In the genomic region with DNA sequence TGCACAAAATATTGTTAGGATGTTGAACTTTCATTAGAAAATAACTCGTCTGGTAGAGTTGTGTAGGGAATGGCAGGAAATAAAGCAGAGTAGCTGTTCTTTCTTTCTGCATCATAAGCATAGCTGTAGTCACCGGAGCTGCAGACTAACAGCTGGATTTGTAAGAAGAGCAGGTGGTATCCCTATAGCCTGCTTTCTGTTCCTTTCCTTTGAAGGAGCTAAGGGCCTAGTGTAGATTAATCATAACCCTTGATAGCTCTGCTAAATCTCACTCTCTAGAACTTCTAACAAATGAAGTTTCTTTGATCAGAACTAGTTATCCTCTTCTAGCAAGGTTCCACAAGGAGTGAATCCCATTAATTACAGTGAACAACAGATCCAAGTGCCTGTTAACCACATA, we compare ENCODE assay signal across 19 cellular contexts. TPM values are rescaled to one million over a fixed set of nuclear protein-coding genes. Genes with fewer than 3 reads are reported as not detected.
DNase-seq lines count a peak whose midpoint lies in the region; ATAC-seq and TF ChIP-seq lines count a peak whose summit lies in the region.
"Had no signal": no experiment of that assay in that cellular context is flagged by ENCODE, and none has a peak within 500 bp of the region (broad histone marks: within the 10 kb centered on the region; RNA-seq: fewer than 3 reads in every experiment).

No MANE protein-coding gene starts in this region.

- no peak overlapping the region for H3K23ac ChIP-seq in neuronal stem cell (ENCODE audit: low read depth, low read length, poor library complexity)

- no peak overlapping the region for H2AFZ ChIP-seq in neuronal stem cell (ENCODE audit: low read length)

- H3K4me1 ChIP-seq in neuronal stem cell (ENCODE audit: control insufficient read depth in 2 of 2, insufficient read depth in 1 of 2, low read depth in 1 of 2, low read length in 2 of 2): peaks cover 11 to 21% of the 10 kb centered on the region in 2 donors

- no peak overlapping the region for H3K4me3 Mint-ChIP-seq in HFFc6
- H3K4me3 Mint-ChIP-seq: CD8-positive, alpha-beta T cell; effector memory CD8-positive, alpha-beta T cell had no signal

- no CpG with 5 or more reads among the region's 2 CpGs for WGBS in neuronal stem cell (ENCODE audit: extremely low coverage in 2 of 2, insufficient read length in 2 of 2, insufficient replicate concordance in 1 of 2), 2 donors

- no peak overlapping the region for H3K27ac ChIP-seq in coronary artery
- peak overlapping the region; percentile 34 for H3K27ac ChIP-seq in neuronal stem cell (replicated peaks; ENCODE audit: low read length)
- H3K27ac ChIP-seq: cardiac muscle cell, heart right ventricle, RWPE1, spleen had no signal

- peaks cover 0 to 28% (median 2%) of the 10 kb centered on the region in 3 experiments for H3K27me3 ChIP-seq in neuronal stem cell (ENCODE audit: control insufficient read depth in 3 of 3, insufficient read depth in 3 of 3, low read depth in 1 of 3, low read length in 3 of 3)

- no peaks in the 10 kb centered on the region for H3K9me3 ChIP-seq in neuronal stem cell (replicated peaks in 1 of 2; ENCODE audit: control insufficient read depth in 2 of 2, insufficient read depth in 1 of 2, low read depth in 1 of 2, low read length in 2 of 2)
- H3K9me3 ChIP-seq: heart right ventricle, mucosa of descending colon, spleen had no signal

- no peak overlapping the region for H2BK15ac ChIP-seq in neuronal stem cell (ENCODE audit: low read length)

- peak overlapping the region; percentile 12 for H3K4me2 ChIP-seq in neuronal stem cell (ENCODE audit: insufficient read depth, low read length, poor library complexity, severe bottlenecking)

- peaks cover 28% of the 10 kb centered on the region for H3K4me1 Mint-ChIP-seq in HFFc6 (ENCODE audit: low read depth)

- no peak overlapping the region for H2BK12ac ChIP-seq in neuronal stem cell (ENCODE audit: low read length)

- no peaks in the 10 kb centered on the region for H3K79me1 ChIP-seq in neuronal stem cell (ENCODE audit: low read depth, low read length)

- no peak overlapping the region for H2AK5ac ChIP-seq in neuronal stem cell (ENCODE audit: low read depth, low read length)

- no peak overlapping the region for H4K91ac ChIP-seq in neuronal stem cell (ENCODE audit: low read depth, low read length, poor library complexity)

- no peak overlapping the region for H2BK5ac ChIP-seq in neuronal stem cell (ENCODE audit: low read length)

- ATAC-seq in HG03045 (IDR thresholded peaks at IDR 0.05; ENCODE audit: unreplicated experiment): no peak
- ATAC-seq: activated naive CD4-positive, alpha-beta T cell treated with anti-CD3 and anti-CD28 coated beads, Interleukin-2, amount 50 U/mL, for 72 hours; CD8-positive, alpha-beta T cell; effector memory CD8-positive, alpha-beta T cell; heart right ventricle; mucosa of descending colon had no signal

- no peak overlapping the region for H3K27ac Mint-ChIP-seq in HFFc6
- H3K27ac Mint-ChIP-seq: activated naive CD4-positive, alpha-beta T cell treated with anti-CD3 and anti-CD28 coated beads, Interleukin-2, amount 50 U/mL, for 72 hours; CD8-positive, alpha-beta T cell; effector memory CD8-positive, alpha-beta T cell had no signal

- DNase-seq in NCI-H748 (lab: John Stamatoyannopoulos, UW; ENCODE audit: unreplicated experiment): peak; percentile 57
- DNase-seq in NCI-H748 treated with DMSO at 0.1 percent for 48 hours (lab: John Stamatoyannopoulos, UW): no peak
- DNase-seq in coronary artery (ENCODE audit: low spot score): no peak
- no peak for DNase-seq in neuronal stem cell (ENCODE audit: low spot score)
- DNase-seq in NOMO-1 treated with dmso at 0.1 percent for 144 hours (lab: John Stamatoyannopoulos, UW; ENCODE audit: unreplicated experiment): no peak
- DNase-seq in amygdala (lab: John Stamatoyannopoulos, UW): no peak
- DNase-seq in HFFc6: no peak
- DNase-seq: CD8-positive, alpha-beta T cell; effector memory CD8-positive, alpha-beta T cell; GOT3; heart right ventricle; KBM-7; kidney; mucosa of descending colon; spleen had no signal

- no peaks in the 10 kb centered on the region for H3K9me3 Mint-ChIP-seq in HFFc6

- H3K4ac ChIP-seq in neuronal stem cell (ENCODE audit: low read length): no peak overlapping the region

- no peak overlapping the region for H3K18ac ChIP-seq in neuronal stem cell (ENCODE audit: low read length)

- H3K9ac ChIP-seq in neuronal stem cell (ENCODE audit: low read depth, low read length, poor library complexity): no peak overlapping the region

- H3K27me3 Mint-ChIP-seq in HFFc6 (ENCODE audit: insufficient read depth): peaks cover 5% of the 10 kb centered on the region

- H2BK120ac ChIP-seq in neuronal stem cell (ENCODE audit: low read depth, low read length): no peak overlapping the region

- H3K36me3 ChIP-seq in neuronal stem cell (replicated peaks in 1 of 2; ENCODE audit: control insufficient read depth in 2 of 2, insufficient read depth in 2 of 2, low read length in 2 of 2): no peaks in the 10 kb centered on the region
- H3K36me3 ChIP-seq: cardiac muscle cell, heart right ventricle, spleen had no signal

- H3K4me3 ChIP-seq in coronary artery (peak overlapping the region; percentile 18), neuronal stem cell (ENCODE audit: low read length in 2 of 2) (no peak overlapping the region)
- H3K4me3 ChIP-seq: cardiac muscle cell, heart right ventricle, mucosa of descending colon, spleen had no signal

- H3K36me3 Mint-ChIP-seq in HFFc6 (ENCODE audit: low read depth): no peaks in the 10 kb centered on the region
- H3K36me3 Mint-ChIP-seq: CD8-positive, alpha-beta T cell had no signal

- no peak overlapping the region for H4K8ac ChIP-seq in neuronal stem cell (ENCODE audit: low read depth, low read length)

- no peak overlapping the region for H3K14ac ChIP-seq in neuronal stem cell (ENCODE audit: low read length)

- TF ChIP-seq CTCF in coronary artery (IDR thresholded peaks at IDR 0.05) (no peak), HFFc6 (IDR thresholded peaks at IDR 0.05) (no peak)

RNA-seq across cellular contexts. Expression of gene LMO3, which starts 3.5 kb away (rescaled TPM):
- polyA plus RNA-seq in neuronal stem cell (2013, experiment 1 of 2): 27.7 TPM
- polyA plus RNA-seq in neuronal stem cell (2013, experiment 2 of 2): 30.4 TPM
- under 1 TPM; 0.12 to 0.60 (median 0.34) TPM for total RNA-seq in HFFc6 (2021; fragmentation: NEBNext Ultra II Directional; extraction: Animal tissue kit (Norgen Biotek cat#: 25700))
- total RNA-seq: activated naive CD4-positive, alpha-beta T cell treated with anti-CD3 and anti-CD28 coated beads, Interleukin-2, amount 50 U/mL, for 72 hours; CD8-positive, alpha-beta T cell had no signal
